In the genomic region with DNA sequence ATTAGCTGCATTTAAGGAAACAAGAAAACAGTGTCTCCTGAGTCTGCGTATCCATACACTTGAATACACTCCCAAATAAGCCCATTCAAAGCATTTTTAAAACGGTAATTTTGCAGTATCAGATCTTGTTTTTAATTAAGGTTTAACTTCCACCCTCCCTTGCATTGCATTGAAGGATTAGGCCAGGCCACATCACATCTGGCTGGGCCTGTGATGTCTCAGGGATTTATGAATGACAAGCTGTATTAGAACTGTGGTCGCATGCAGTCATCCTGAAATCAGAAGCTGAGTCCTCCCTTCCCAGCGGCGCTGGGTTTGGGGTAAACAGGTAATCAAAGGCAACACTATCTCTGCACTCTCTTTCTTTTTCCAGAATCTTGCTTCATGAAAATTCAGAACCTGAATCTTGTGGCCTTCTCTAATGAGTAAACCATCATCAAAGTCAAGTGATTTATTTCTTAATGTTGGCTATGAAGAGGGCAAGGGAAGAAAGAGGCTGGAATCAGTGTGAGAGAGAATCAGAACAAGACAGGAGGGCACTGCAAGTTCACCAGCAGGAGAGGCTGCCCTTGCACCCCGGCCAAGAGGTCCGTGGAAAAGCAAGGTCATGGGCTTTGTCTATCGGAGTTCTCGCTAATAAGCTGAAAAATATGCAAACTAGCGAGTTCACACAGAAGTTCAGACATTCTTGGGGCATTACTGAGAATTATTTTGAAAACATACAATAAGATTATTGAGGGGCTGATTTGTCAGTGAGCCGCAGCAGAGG, we compare ENCODE assay signal across 1 cellular context.
TF ChIP-seq lines count a peak whose summit lies in the region.

No MANE protein-coding gene starts in this region.

TF ChIP-seq in GM23338, 12 proteins besides CTCF, POLR2A, EP300 and RAD21 (continued from another document):
- TF ChIP-seq, protein P1, sequence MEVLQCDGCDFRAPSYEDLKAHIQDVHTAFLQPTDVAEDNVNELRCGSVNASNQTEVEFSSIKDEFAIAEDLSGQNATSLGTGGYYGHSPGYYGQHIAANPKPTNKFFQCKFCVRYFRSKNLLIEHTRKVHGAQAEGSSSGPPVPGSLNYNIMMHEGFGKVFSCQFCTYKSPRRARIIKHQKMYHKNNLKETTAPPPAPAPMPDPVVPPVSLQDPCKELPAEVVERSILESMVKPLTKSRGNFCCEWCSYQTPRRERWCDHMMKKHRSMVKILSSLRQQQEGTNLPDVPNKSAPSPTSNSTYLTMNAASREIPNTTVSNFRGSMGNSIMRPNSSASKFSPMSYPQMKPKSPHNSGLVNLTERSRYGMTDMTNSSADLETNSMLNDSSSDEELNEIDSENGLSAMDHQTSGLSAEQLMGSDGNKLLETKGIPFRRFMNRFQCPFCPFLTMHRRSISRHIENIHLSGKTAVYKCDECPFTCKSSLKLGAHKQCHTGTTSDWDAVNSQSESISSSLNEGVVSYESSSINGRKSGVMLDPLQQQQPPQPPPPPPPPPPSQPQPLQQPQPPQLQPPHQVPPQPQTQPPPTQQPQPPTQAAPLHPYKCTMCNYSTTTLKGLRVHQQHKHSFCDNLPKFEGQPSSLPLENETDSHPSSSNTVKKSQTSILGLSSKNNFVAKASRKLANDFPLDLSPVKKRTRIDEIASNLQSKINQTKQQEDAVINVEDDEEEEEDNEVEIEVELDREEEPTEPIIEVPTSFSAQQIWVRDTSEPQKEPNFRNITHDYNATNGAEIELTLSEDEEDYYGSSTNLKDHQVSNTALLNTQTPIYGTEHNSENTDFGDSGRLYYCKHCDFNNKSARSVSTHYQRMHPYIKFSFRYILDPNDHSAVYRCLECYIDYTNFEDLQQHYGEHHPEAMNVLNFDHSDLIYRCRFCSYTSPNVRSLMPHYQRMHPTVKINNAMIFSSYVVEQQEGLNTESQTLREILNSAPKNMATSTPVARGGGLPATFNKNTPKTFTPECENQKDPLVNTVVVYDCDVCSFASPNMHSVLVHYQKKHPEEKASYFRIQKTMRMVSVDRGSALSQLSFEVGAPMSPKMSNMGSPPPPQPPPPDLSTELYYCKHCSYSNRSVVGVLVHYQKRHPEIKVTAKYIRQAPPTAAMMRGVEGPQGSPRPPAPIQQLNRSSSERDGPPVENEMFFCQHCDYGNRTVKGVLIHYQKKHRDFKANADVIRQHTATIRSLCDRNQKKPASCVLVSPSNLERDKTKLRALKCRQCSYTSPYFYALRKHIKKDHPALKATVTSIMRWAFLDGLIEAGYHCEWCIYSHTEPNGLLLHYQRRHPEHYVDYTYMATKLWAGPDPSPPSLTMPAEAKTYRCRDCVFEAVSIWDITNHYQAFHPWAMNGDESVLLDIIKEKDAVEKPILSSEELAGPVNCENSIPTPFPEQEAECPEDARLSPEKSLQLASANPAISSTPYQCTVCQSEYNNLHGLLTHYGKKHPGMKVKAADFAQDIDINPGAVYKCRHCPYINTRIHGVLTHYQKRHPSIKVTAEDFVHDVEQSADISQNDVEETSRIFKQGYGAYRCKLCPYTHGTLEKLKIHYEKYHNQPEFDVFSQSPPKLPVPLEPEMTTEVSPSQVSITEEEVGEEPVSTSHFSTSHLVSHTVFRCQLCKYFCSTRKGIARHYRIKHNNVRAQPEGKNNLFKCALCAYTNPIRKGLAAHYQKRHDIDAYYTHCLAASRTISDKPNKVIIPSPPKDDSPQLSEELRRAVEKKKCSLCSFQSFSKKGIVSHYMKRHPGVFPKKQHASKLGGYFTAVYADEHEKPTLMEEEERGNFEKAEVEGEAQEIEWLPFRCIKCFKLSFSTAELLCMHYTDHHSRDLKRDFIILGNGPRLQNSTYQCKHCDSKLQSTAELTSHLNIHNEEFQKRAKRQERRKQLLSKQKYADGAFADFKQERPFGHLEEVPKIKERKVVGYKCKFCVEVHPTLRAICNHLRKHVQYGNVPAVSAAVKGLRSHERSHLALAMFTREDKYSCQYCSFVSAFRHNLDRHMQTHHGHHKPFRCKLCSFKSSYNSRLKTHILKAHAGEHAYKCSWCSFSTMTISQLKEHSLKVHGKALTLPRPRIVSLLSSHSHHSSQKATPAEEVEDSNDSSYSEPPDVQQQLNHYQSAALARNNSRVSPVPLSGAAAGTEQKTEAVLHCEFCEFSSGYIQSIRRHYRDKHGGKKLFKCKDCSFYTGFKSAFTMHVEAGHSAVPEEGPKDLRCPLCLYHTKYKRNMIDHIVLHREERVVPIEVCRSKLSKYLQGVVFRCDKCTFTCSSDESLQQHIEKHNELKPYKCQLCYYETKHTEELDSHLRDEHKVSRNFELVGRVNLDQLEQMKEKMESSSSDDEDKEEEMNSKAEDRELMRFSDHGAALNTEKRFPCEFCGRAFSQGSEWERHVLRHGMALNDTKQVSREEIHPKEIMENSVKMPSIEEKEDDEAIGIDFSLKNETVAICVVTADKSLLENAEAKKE (CRISPR knock-in tag; IDR thresholded peaks at IDR 0.05): no peak
